9 cellular contexts compared by ENCODE assay signal in the genomic region with DNA sequence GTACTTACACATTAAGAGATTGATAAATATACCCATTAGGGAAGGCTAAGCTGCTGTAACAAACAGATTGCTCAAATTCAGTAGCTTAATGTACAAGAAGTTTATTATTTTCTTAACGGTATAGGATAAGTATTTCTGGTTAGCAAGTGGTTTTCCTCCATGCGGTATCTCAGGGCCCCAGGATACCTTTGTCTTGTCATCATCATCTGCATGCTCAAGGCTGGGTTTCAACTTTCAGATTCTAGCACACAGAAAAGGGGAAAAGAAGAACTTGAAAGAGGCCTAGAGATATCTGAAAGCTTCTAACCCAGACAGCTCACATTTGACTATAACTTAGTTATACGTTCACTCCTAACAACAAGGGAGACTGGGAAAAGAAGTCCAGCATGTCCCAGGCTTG.
"Had no signal": no experiment of that assay in that cellular context is flagged by ENCODE, and none has a peak within 500 bp of the region (broad histone marks: within the 10 kb centered on the region; RNA-seq: fewer than 3 reads in every experiment).

No MANE protein-coding gene starts in this region.

- H3K9ac ChIP-seq: GM23248 had no signal

- DNase-seq: GM23248, GOT3, H7, H9, HCEC 1CT, HFFc6 had no signal

- H3K4me2 ChIP-seq: GM23338 had no signal

- H2AFZ ChIP-seq: GM23248 had no signal

- H3K9me3 ChIP-seq: HAP-1 had no signal

- H3K36me3 ChIP-seq: HAP-1 had no signal

- H3K4me1 ChIP-seq: HAP-1 had no signal

- H3K4me3 ChIP-seq: GM23248, GM23338, HAP-1 had no signal

- H3K27ac ChIP-seq: GM23248 had no signal

- ATAC-seq: GM23338, HCT116 had no signal
